In genomic region chr18:74623047-74623816, GRCh38 we compare ENCODE assay signal across 8 cellular contexts. TPM values are rescaled to one million over a fixed set of nuclear protein-coding genes. Genes with fewer than 3 reads are reported as not detected.
DNase-seq lines count a peak whose midpoint lies in the region; ATAC-seq, FAIRE-seq and TF ChIP-seq lines count a peak whose summit lies in the region.

No MANE protein-coding gene starts in this region.

- no peaks in the 10 kb centered on the region for H3K9me1 ChIP-seq in K562 (ENCODE audit: control insufficient read depth, insufficient read depth, low read length)

- intact Hi-C loops in K562 (cut with micrococcal nuclease), result no loop called here

- H3K4me2 ChIP-seq in K562 (ENCODE audit: insufficient read depth, low read length), result no peak overlapping the region

- TF ChIP-seq POLR2A in K562 (conservative IDR thresholded peaks at IDR 0.05), result no peak

- CTCF ChIA-PET in K562 (lab: Yijun Ruan, JAX; ENCODE audit: low intra/inter-chr PET ratio), result no interaction called here

- no peak overlapping the region for H3K27ac Mint-ChIP-seq in HFFc6

- WGBS in K562 (ENCODE audit: insufficient coverage, low coverage, missing lambda C conversion rate), result 51% methylated on average over 12 of the region's 24 CpGs

- no peaks in the 10 kb centered on the region for H4K20me1 ChIP-seq in K562 (replicated peaks; ENCODE audit: control insufficient read depth, insufficient read depth, low read length)

- POLR2A ChIA-PET in K562 (lab: Yijun Ruan, JAX), result interaction anchor here (0.6 kb wide), 1 partner anchor 1633 kb away, joined by 3 read pairs; no protein-coding TSS in a partner anchor

- no peaks in the 10 kb centered on the region for H3K4me1 ChIP-seq in K562 (replicated peaks in 1 of 2; ENCODE audit: control insufficient read depth in 2 of 2, insufficient read depth in 2 of 2, low read length in 2 of 2)
- peaks cover 19% of the 10 kb centered on the region for H3K4me1 ChIP-seq in muscle layer of colon (ENCODE audit: insufficient read depth, low read length)

- H3K4me3 ChIP-seq in K562 (no peak overlapping the region), muscle layer of colon (ENCODE audit: low read depth in 1 of 2, low read length in 2 of 2) (no peak overlapping the region)

- H3K36me3 Mint-ChIP-seq in HFFc6 (ENCODE audit: low read depth), result no peaks in the 10 kb centered on the region

- in situ Hi-C loops in K562 (cut with MboI), result no loop called here

- H3K36me3 ChIP-seq in K562 (ENCODE audit: control insufficient read depth, insufficient read depth, low read length) (no peaks in the 10 kb centered on the region), muscle layer of colon (ENCODE audit: insufficient read depth, low read length) (no peaks in the 10 kb centered on the region)

- H3K9ac ChIP-seq in K562 (ENCODE audit: insufficient read depth in 1 of 2, low read depth in 2 of 2, low read length in 2 of 2) (no peak overlapping the region; a peak in 1 of 4 replicates), muscle layer of colon (ENCODE audit: low read length) (no peak overlapping the region)

- peak; percentile 21 for DNase-seq in DMS 273 (lab: John Stamatoyannopoulos, UW; ENCODE audit: unreplicated experiment)
- DNase-seq in DMS 273 treated with DMSO at 0.1 percent for 48 hours (lab: John Stamatoyannopoulos, UW), result no peak
- DNase-seq in HFFc6, result no peak
- DNase-seq in K562 (ENCODE audit: extremely low read depth in 1 of 4, low spot score in 3 of 4), result peak in 1 of 4 experiments; percentile 12
- no peak for DNase-seq in HuH-7 (ENCODE audit: low spot score)

- BruUV-seq in K562 (replicated peaks; lab: Mats Ljungman, UMichigan), result no TSS peak

- H3K79me2 ChIP-seq in K562 (ENCODE audit: control insufficient read depth, insufficient read depth, low read length), result peaks cover 3% of the 10 kb centered on the region; the same call in 2 of the 3 replicates

- TF ChIP-seq RAD21 in K562 (CRISPR knock-in tag; conservative IDR thresholded peaks at IDR 0.05 in 1 of 2, IDR thresholded peaks at IDR 0.05 in 1 of 2), result no peak; a peak in 1 of 4 replicates

- no peak overlapping the region for H3K27ac ChIP-seq in K562 (ENCODE audit: extremely low read depth, low read depth, low read length)
- H3K27ac ChIP-seq in muscle layer of colon (ENCODE audit: low read depth, low read length), result peak overlapping the region; percentile 32

- no peaks in the 10 kb centered on the region for H3K27me3 ChIP-seq in K562 (ENCODE audit: control insufficient read depth in 2 of 2, insufficient read depth in 2 of 2, low read length in 2 of 2)
- no peaks in the 10 kb centered on the region for H3K27me3 ChIP-seq in muscle layer of colon (ENCODE audit: control insufficient read depth in 1 of 2, insufficient read depth in 2 of 2, low read length in 2 of 2)

- H3K4me1 Mint-ChIP-seq in HFFc6 (ENCODE audit: low read depth), result no peaks in the 10 kb centered on the region

- FAIRE-seq in K562 (lab: Jason Lieb, UNC), result peak; percentile 15

- no peak overlapping the region for H3K4me3 Mint-ChIP-seq in HFFc6

- ATAC-seq in K562 (no peak), GM18498 (IDR thresholded peaks at IDR 0.05; ENCODE audit: unreplicated experiment) (no peak), HG03520 (IDR thresholded peaks at IDR 0.05; ENCODE audit: unreplicated experiment) (no peak)

- H3K9me3 Mint-ChIP-seq in HFFc6, result no peaks in the 10 kb centered on the region

- no peak overlapping the region for H2AFZ ChIP-seq in K562 (ENCODE audit: low read depth, low read length)

- TF ChIP-seq CTCF in HFFc6 (IDR thresholded peaks at IDR 0.05), result peak; percentile 73
- peak in 1 of 3 experiments; percentile 53; a peak in 3 of 6 replicates for TF ChIP-seq CTCF in K562 (IDR thresholded peaks at IDR 0.05 in 2 of 3, conservative IDR thresholded peaks at IDR 0.05 in 1 of 3; ENCODE audit: insufficient read depth in 2 of 3, low read depth in 1 of 3, low read length in 3 of 3)

- H3K27me3 Mint-ChIP-seq in HFFc6 (ENCODE audit: insufficient read depth), result no peaks in the 10 kb centered on the region; the same call in 1 of the 2 replicates

- no peak for TF ChIP-seq EP300 in K562 (IDR thresholded peaks at IDR 0.05; ENCODE audit: low read length)

- no peaks in the 10 kb centered on the region for H3K9me3 ChIP-seq in K562 (replicated peaks; ENCODE audit: control insufficient read depth, insufficient read depth, low read depth, low read length)
- H3K9me3 ChIP-seq in muscle layer of colon (ENCODE audit: low read length), result no peaks in the 10 kb centered on the region

TF ChIP-seq in K562, 482 proteins besides CTCF, POLR2A, EP300 and RAD21:
- no peak for TF ChIP-seq ESRRA (IDR thresholded peaks at IDR 0.05; ENCODE audit: borderline replicate concordance, low read depth)
- no peak for TF ChIP-seq KLF16 (IDR thresholded peaks at IDR 0.05)
- peak; percentile 13; the same call in 1 of the 2 replicates for TF ChIP-seq MYNN (IDR thresholded peaks at IDR 0.05)
- no peak for TF ChIP-seq MYNN (CRISPR knock-in tag; IDR thresholded peaks at IDR 0.05)
- no peak for TF ChIP-seq CBX3 (IDR thresholded peaks at IDR 0.05; ENCODE audit: borderline replicate concordance in 1 of 2, low read length in 2 of 2)
- TF ChIP-seq ZBTB43 (CRISPR knock-in tag; IDR thresholded peaks at IDR 0.05), result peak; percentile 64; the same call in 1 of the 2 replicates
- TF ChIP-seq PBX2 (CRISPR knock-in tag; IDR thresholded peaks at IDR 0.05; ENCODE audit: low read depth), result no peak
- peak; percentile 30; the same call in 1 of the 2 replicates for TF ChIP-seq PBX2 (tag; conservative IDR thresholded peaks at IDR 0.05; ENCODE audit: low read depth)

RNA-seq across cellular contexts. Expression of gene ZNF407, which starts 25.6 kb away (rescaled TPM):
- 1 to 10 TPM; 7.9 to 9.7 (median 9.1) TPM for total RNA-seq in HFFc6 (2021; fragmentation: NEBNext Ultra II Directional; extraction: Animal tissue kit (Norgen Biotek cat#: 25700))
- 8.9 and 32.8 TPM in 2 replicates for total RNA-seq in K562 (2011; cell fraction: chromatin; rRNA removed; ENCODE audit: low replicate concordance)
- 6.5 and 12.2 TPM in 2 replicates for total RNA-seq in K562 (2011; cell fraction: nucleolus; rRNA removed)
- 11.3 and 12.0 TPM in 2 replicates for total RNA-seq in K562 (2011; cell fraction: nucleoplasm; rRNA removed)
- total RNA-seq in K562 (2014; rRNA removed), result 5.0 and 5.3 TPM in 2 replicates
- total RNA-seq in K562 (2014; rRNA removed; fragmentation: Illumina TruSeq; extraction: Trizol), result 5.2 and 5.5 TPM in 2 replicates
- total RNA-seq in K562 (2015; rRNA removed; fragmentation: Illumina TruSeq; extraction: Trizol), result 5.2 and 5.4 TPM in 2 replicates
- total RNA-seq in K562 (2021), result 4.8 and 5.1 TPM in 2 replicates
- 1.9 and 2.2 TPM in 2 replicates for polyA plus RNA-seq in K562 (2011; rRNA removed)
- polyA plus RNA-seq in K562 (2011; cell fraction: cytosol; rRNA removed), result 1.2 and 1.8 TPM in 2 replicates
- polyA plus RNA-seq in K562 (2011; cell fraction: nucleus; rRNA removed), result 3.3 and 4.2 TPM in 2 replicates
- 1.5 and 2.2 TPM in 2 replicates for polyA plus RNA-seq in K562 (2012)
- polyA plus RNA-seq in K562 (2014; fragmentation: Illumina TruSeq; extraction: Trizol), result 2.3 and 2.4 TPM in 2 replicates
- under 1 TPM; 0.21 to 0.77 TPM for polyA plus RNA-seq in K562 (2014; fragmentation: Nextera tagmentation; extraction: Ambion mirVana)
- 2.0 and 2.6 TPM in 2 replicates for polyA plus RNA-seq in K562 (2014; rRNA removed)
- polyA minus RNA-seq in K562 (2011; rRNA and poly(A)+ RNA removed), result 18.6 and 22.3 TPM in 2 replicates
- polyA minus RNA-seq in K562 (2011; cell fraction: cytosol; rRNA and poly(A)+ RNA removed), result 3.2 and 6.1 TPM in 2 replicates
- polyA minus RNA-seq in K562 (2011; cell fraction: nucleus; rRNA and poly(A)+ RNA removed), result 31.0 and 42.1 TPM in 2 replicates
